ENCODE assay signal across 1 cellular context in the genomic region with DNA sequence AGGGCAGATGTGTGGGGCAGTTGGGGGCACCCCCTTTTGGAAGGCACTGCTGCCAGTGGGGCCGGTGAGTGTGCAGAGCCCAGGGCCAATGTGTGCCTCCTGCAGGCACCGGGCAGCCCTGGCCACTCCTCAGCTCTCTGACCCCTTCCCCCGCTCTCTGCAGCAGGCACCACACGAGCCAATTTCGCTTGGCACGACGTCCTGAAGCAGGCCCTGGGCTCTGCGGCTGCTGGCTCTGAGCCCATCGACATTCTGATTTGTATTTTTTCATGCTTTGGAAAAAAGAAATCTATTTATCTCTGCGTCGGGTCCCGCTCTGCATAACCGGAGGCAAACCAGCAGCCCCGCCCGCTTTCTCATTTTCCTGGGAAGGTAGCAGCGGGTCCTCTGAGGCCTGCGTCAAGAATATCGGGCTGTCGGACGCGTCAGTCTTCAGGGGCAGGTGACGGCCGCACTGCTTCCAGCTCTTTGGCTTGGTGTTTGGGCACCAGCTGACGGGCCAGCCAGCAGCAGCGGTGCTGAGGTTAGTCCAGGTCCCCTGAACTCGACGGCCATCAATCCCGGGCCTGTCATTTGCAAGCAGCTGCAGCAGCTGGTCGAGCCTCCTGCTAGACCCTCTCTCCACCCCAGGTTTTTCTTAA.
TF ChIP-seq lines count a peak whose summit lies in the region.

No MANE protein-coding gene starts in this region.

TF ChIP-seq in WTC11, 78 proteins besides CTCF, POLR2A, EP300 and RAD21 (continued from another document):
- TF ChIP-seq AFF4 (CRISPR knock-in tag; IDR thresholded peaks at IDR 0.05; ENCODE audit: borderline replicate concordance) (no peak), ZNF532 (CRISPR knock-in tag; IDR thresholded peaks at IDR 0.05; ENCODE audit: borderline replicate concordance) (no peak), EMX1 (CRISPR knock-in tag; IDR thresholded peaks at IDR 0.05) (no peak), CREM (CRISPR knock-in tag; IDR thresholded peaks at IDR 0.05) (no peak), ATF6 (CRISPR knock-in tag; IDR thresholded peaks at IDR 0.05) (no peak), TEAD4 (CRISPR knock-in tag; IDR thresholded peaks at IDR 0.05) (no peak), RELA (CRISPR knock-in tag; IDR thresholded peaks at IDR 0.05; ENCODE audit: borderline replicate concordance) (no peak), PREB (CRISPR knock-in tag; IDR thresholded peaks at IDR 0.05; ENCODE audit: borderline replicate concordance) (no peak), ZNF671 (CRISPR knock-in tag; IDR thresholded peaks at IDR 0.05) (no peak), ZNF138 (CRISPR knock-in tag; conservative IDR thresholded peaks at IDR 0.05) (no peak), JAZF1 (CRISPR knock-in tag; IDR thresholded peaks at IDR 0.05) (no peak), ZNF219 (CRISPR knock-in tag; IDR thresholded peaks at IDR 0.05; ENCODE audit: borderline replicate concordance) (no peak), ZNF416 (CRISPR knock-in tag; IDR thresholded peaks at IDR 0.05) (no peak), HMGA2 (CRISPR knock-in tag; IDR thresholded peaks at IDR 0.05) (no peak), ZNF396 (CRISPR knock-in tag; IDR thresholded peaks at IDR 0.05; ENCODE audit: borderline replicate concordance) (no peak), PRDM15 (CRISPR knock-in tag; IDR thresholded peaks at IDR 0.05) (no peak)
- TF ChIP-seq, protein P1, sequence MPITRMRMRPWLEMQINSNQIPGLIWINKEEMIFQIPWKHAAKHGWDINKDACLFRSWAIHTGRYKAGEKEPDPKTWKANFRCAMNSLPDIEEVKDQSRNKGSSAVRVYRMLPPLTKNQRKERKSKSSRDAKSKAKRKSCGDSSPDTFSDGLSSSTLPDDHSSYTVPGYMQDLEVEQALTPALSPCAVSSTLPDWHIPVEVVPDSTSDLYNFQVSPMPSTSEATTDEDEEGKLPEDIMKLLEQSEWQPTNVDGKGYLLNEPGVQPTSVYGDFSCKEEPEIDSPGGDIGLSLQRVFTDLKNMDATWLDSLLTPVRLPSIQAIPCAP (CRISPR knock-in tag; IDR thresholded peaks at IDR 0.05), result no peak
- TF ChIP-seq, protein P2, sequence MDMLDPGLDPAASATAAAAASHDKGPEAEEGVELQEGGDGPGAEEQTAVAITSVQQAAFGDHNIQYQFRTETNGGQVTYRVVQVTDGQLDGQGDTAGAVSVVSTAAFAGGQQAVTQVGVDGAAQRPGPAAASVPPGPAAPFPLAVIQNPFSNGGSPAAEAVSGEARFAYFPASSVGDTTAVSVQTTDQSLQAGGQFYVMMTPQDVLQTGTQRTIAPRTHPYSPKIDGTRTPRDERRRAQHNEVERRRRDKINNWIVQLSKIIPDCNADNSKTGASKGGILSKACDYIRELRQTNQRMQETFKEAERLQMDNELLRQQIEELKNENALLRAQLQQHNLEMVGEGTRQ (CRISPR knock-in tag; IDR thresholded peaks at IDR 0.05), result no peak
